ENCODE assay signal across 27 cellular contexts in the genomic region with DNA sequence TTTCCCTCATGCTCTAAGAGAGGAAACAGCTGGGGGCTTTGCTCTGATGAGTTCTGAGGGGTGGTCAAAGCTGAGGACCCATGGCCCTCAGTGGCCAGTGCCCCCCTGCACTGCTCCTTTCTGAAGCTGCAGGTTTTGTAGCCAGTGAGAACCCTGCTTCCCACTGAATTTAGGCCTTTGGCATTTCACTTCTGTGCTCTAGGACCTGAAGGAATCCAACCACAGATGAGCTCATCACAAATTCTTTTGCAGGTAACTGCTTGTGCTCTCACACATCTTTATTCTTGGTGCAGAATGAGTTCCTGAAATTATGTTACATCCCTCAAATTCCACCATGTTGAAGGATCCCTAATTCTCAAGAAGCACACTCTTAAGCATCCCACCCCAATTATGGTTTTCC.
"Had no signal": no experiment of that assay in that cellular context is flagged by ENCODE, and none has a peak within 500 bp of the region (broad histone marks: within the 10 kb centered on the region; RNA-seq: fewer than 3 reads in every experiment).

No MANE protein-coding gene starts in this region.

- H3K27me3 Mint-ChIP-seq: activated CD4-positive, alpha-beta T cell treated with anti-CD3 and anti-CD28 coated beads, Interleukin-2, amount 10 ng/mL, durations not matched to agents 7 days and 5 days; activated CD8-positive, alpha-beta T cell treated with anti-CD3 and anti-CD28 coated beads for 36 hours; activated naive CD4-positive, alpha-beta T cell treated with anti-CD3 and anti-CD28 coated beads, Interleukin-2, amount 50 U/mL, for 24 hours; stimulated activated memory B cell treated with anti-CD40 and anti-IgM and Interleukin-4, amounts not matched to agents 10 μg/mL and 1 μg/mL and 100 μg/mL, for 72 hours; type B pancreatic cell had no signal

- H3K4me2 ChIP-seq: hepatocyte had no signal

- H3K27ac Mint-ChIP-seq: activated CD4-positive, alpha-beta T cell treated with anti-CD3 and anti-CD28 coated beads, Interleukin-2, amount 10 ng/mL, durations not matched to agents 7 days and 5 days; activated CD8-positive, alpha-beta memory T cell treated with anti-CD3 and anti-CD28 coated beads, Interleukin-2, amount 10 ng/mL, durations not matched to agents 7 days and 5 days; activated CD8-positive, alpha-beta T cell treated with anti-CD3 and anti-CD28 coated beads for 36 hours; activated naive CD4-positive, alpha-beta T cell treated with anti-CD3 and anti-CD28 coated beads, Interleukin-2, amount 50 U/mL, for 24 hours; effector memory CD8-positive, alpha-beta T cell; stimulated activated memory B cell treated with anti-CD40 and anti-IgM and Interleukin-4, amounts not matched to agents 10 μg/mL and 1 μg/mL and 100 μg/mL, for 72 hours; T-helper 2 cell treated with Interferon-gamma antibody and Interleukin-4, amounts not matched to agents 5 μg/mL and 100 μg/mL, for 36 hours; type B pancreatic cell had no signal

- H2AFZ ChIP-seq: hepatocyte had no signal

- H3K36me3 ChIP-seq: colonic mucosa, right lobe of liver, WERI-Rb-1 had no signal

- H3K4me3 ChIP-seq: colonic mucosa, dorsolateral prefrontal cortex, hepatocyte, mucosa of descending colon, right lobe of liver, testis had no signal

- H3K27me3 ChIP-seq: colonic mucosa, dorsolateral prefrontal cortex, hepatocyte, right lobe of liver, testis had no signal

- H3K36me3 Mint-ChIP-seq: activated naive CD4-positive, alpha-beta T cell treated with anti-CD3 and anti-CD28 coated beads, Interleukin-2, amount 50 U/mL, for 24 hours; stimulated activated memory B cell treated with anti-CD40 and anti-IgM and Interleukin-4, amounts not matched to agents 10 μg/mL and 1 μg/mL and 100 μg/mL, for 72 hours; type B pancreatic cell had no signal

- ATAC-seq: activated CD8-positive, alpha-beta memory T cell treated with anti-CD3 and anti-CD28 coated beads, Interleukin-2, amount 10 ng/mL, durations not matched to agents 7 days and 5 days; activated CD8-positive, alpha-beta T cell treated with anti-CD3 and anti-CD28 coated beads for 36 hours; effector memory CD8-positive, alpha-beta T cell; left colon; mucosa of descending colon; right lobe of liver; SK-N-SH treated with all-trans-retinoic acid at 6 μM for 48 hours; stimulated activated memory B cell treated with anti-CD40 and anti-IgM and Interleukin-4, amounts not matched to agents 10 μg/mL and 1 μg/mL and 100 μg/mL, for 72 hours had no signal

- H3K27ac ChIP-seq: colonic mucosa, dorsolateral prefrontal cortex, epithelial cell of prostate, hepatocyte, right lobe of liver, testis, WERI-Rb-1 had no signal

- DNase-seq: activated CD4-positive, alpha-beta T cell treated with anti-CD3 and anti-CD28 coated beads, Interleukin-2, amount 10 ng/mL, durations not matched to agents 7 days and 5 days; activated CD4-positive, CD25-positive, alpha-beta regulatory T cell treated with anti-CD3 and anti-CD28 coated beads, Interleukin-2, amount 50 U/mL, for 72 hours; activated CD8-positive, alpha-beta memory T cell treated with anti-CD3 and anti-CD28 coated beads, Interleukin-2, amount 10 ng/mL, durations not matched to agents 7 days and 5 days; activated CD8-positive, alpha-beta T cell treated with anti-CD3 and anti-CD28 coated beads for 36 hours; activated gamma-delta T cell treated with Interleukin-2 at 50 U/mL for 16 hours; anterior cingulate cortex; colonic mucosa; dorsolateral prefrontal cortex; effector memory CD8-positive, alpha-beta T cell; left colon; mesenchymal stem cell; mucosa of descending colon; occipital lobe; small intestine; stimulated activated CD4-positive, alpha-beta T cell treated with anti-CD3 and anti-CD28 coated beads, Interleukin-15, amount 100 ng/mL, for 24 hours; testis; WERI-Rb-1 had no signal

- H3K9me3 Mint-ChIP-seq: activated naive CD4-positive, alpha-beta T cell treated with anti-CD3 and anti-CD28 coated beads, Interleukin-2, amount 50 U/mL, for 24 hours; effector memory CD8-positive, alpha-beta T cell; neural crest cell; T-helper 2 cell treated with Interferon-gamma antibody and Interleukin-4, amounts not matched to agents 5 μg/mL and 100 μg/mL, for 36 hours had no signal

- H3K79me2 ChIP-seq: hepatocyte had no signal

- FAIRE-seq: small intestine, TTC549 had no signal

- H3K9me3 ChIP-seq: colonic mucosa, mucosa of descending colon, right lobe of liver, testis had no signal

- H3K4me3 Mint-ChIP-seq: activated CD4-positive, alpha-beta T cell treated with anti-CD3 and anti-CD28 coated beads, Interleukin-2, amount 10 ng/mL, durations not matched to agents 7 days and 5 days; activated CD8-positive, alpha-beta memory T cell treated with anti-CD3 and anti-CD28 coated beads, Interleukin-2, amount 10 ng/mL, durations not matched to agents 7 days and 5 days; activated CD8-positive, alpha-beta T cell treated with anti-CD3 and anti-CD28 coated beads for 36 hours; activated naive CD4-positive, alpha-beta T cell treated with anti-CD3 and anti-CD28 coated beads, Interleukin-2, amount 50 U/mL, for 24 hours; effector memory CD8-positive, alpha-beta T cell; neural crest cell; stimulated activated memory B cell treated with anti-CD40 and anti-IgM and Interleukin-4, amounts not matched to agents 10 μg/mL and 1 μg/mL and 100 μg/mL, for 72 hours; T-helper 2 cell treated with Interferon-gamma antibody and Interleukin-4, amounts not matched to agents 5 μg/mL and 100 μg/mL, for 36 hours; type B pancreatic cell had no signal
